8 cellular contexts compared by ENCODE assay signal in the genomic region with DNA sequence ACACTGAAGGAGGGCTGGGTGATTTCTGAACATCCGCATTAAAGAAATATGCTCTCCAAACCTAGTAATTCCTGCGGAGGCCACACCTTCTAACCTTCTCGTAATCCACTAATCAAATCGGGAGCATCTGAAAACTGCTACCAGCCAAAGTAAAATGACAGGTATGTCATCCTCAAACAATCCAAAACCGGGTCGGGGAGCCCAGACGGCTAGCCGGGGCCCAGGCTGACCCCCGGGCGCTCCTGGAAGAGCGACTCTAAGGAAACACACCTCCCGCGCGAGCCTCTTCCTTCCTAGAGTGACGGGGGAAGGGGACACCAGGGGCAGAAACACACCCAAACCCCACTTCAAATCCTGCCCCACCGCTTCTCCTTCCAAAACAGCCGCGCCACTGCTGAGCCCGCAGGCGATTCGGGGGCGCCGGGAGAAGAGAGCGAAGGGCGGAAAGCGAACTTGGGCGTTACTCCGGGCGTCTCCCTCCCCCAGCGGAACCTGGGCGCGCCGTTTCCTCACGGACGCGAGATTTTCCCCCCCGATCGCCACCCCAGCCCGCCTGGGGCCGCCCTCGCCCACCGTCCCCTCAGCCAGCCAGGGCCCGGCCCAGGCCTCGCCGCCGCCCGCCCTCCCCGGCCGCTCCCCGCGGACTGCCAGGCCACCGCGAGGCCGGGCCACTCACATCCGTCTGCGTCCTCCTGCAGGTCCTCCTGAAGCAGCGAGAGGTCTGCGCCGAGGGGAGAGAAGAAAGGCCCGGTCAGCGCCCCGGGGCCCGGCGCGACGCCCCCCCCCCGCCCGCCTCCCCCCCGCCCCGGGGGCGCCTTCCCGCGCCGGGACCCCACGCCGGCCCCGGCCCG. TPM values are rescaled to one million over a fixed set of nuclear protein-coding genes. Genes with fewer than 3 reads are reported as not detected.
DNase-seq lines count a peak whose midpoint lies in the region; ATAC-seq, FAIRE-seq and TF ChIP-seq lines count a peak whose summit lies in the region.

No MANE protein-coding gene starts in this region.

- H3K4me1 Mint-ChIP-seq in H9 (peaks cover 42 to 45% of the 10 kb centered on the region in 2 experiments), WTC11 (peaks cover 50% of the 10 kb centered on the region)

- H3K4me3 ChIP-seq in MM.1S (ENCODE audit: low read length) (peak overlapping the region; percentile 87), kidney (ENCODE audit: low read length in 2 of 2) (peak overlapping the region; percentile 73 to 77)

- peak; percentile 70 for DNase-seq in GM10266 (ENCODE audit: extremely low spot score)
- peak; percentile 64 for DNase-seq in H9
- DNase-seq in MM.1S: peak; percentile 40
- DNase-seq in WTC11 (ENCODE audit: low spot score): peak; percentile 54
- DNase-seq in central memory CD4-positive, alpha-beta T cell: peak; percentile 21
- peak; percentile 89 for DNase-seq in kidney
- DNase-seq in stimulated activated CD4-positive, alpha-beta T cell treated with anti-CD3 and anti-CD28 coated beads, Interleukin-12 subunit alpha, Interleukin-12 subunit beta, amount 100 ng/mL, for 24 hours (ENCODE audit: low read depth in 2 of 2): peak; percentile 22 to 25
- no peak for DNase-seq in NCI-H187 treated with DMSO at 0.1 percent for 48 hours (lab: John Stamatoyannopoulos, UW)

- H3K9me3 ChIP-seq in H9 (ENCODE audit: control insufficient read depth, low read depth, low read length) (no peaks in the 10 kb centered on the region), MM.1S (replicated peaks; ENCODE audit: insufficient read depth, low read length) (no peaks in the 10 kb centered on the region), kidney (ENCODE audit: control insufficient read depth in 1 of 2, low read length in 2 of 2) (no peaks in the 10 kb centered on the region)

- peak overlapping the region; percentile 89 for H3K18ac ChIP-seq in H9 (ENCODE audit: insufficient read length, low read depth, low read length)

- no peak overlapping the region for H2AFZ ChIP-seq in H9 (ENCODE audit: low read length)
- H2AFZ ChIP-seq in MM.1S (ENCODE audit: low read length): peak overlapping the region; percentile 72

- CTCF ChIA-PET in WTC11 (lab: Charles Lee): interaction anchor here (0.5 kb wide), 1 partner anchor 14 kb away, joined by 4 read pairs; no protein-coding TSS in a partner anchor

- H3K9me3 Mint-ChIP-seq in H9: no peaks in the 10 kb centered on the region; a peak in 1 of 5 replicates
- no peaks in the 10 kb centered on the region for H3K9me3 Mint-ChIP-seq in WTC11

- H4K20me1 ChIP-seq in H9 (ENCODE audit: control insufficient read depth, insufficient read depth, insufficient read length) (no peaks in the 10 kb centered on the region), MM.1S (ENCODE audit: insufficient read depth, low read length) (no peaks in the 10 kb centered on the region)

- H2BK20ac ChIP-seq in H9 (ENCODE audit: low read depth, low read length, poor library complexity, severe bottlenecking): no peak overlapping the region

- H3T11ph ChIP-seq in H9 (ENCODE audit: low read length): no peak overlapping the region

- H3K79me2 ChIP-seq in H9 (ENCODE audit: insufficient read depth, low read length): peaks cover 16% of the 10 kb centered on the region
- H3K79me2 ChIP-seq in MM.1S (ENCODE audit: low read length): peaks cover 49% of the 10 kb centered on the region

- H4K8ac ChIP-seq in H9 (replicated peaks; ENCODE audit: insufficient read length, low read depth, low read length): no peak overlapping the region

- POLR2A ChIA-PET in WTC11 (lab: Charles Lee): no interaction called here

- peak; percentile 42 for ATAC-seq in WTC11

- H3K79me1 ChIP-seq in H9 (ENCODE audit: insufficient read depth, low read depth, low read length, poor library complexity, severe bottlenecking): peaks cover 2% of the 10 kb centered on the region

- H2AK5ac ChIP-seq in H9 (ENCODE audit: insufficient read length, low read length): no peak overlapping the region

- no peak overlapping the region for H3K4ac ChIP-seq in H9 (ENCODE audit: low read depth, low read length)

- H3K27me3 Mint-ChIP-seq in H9 (ENCODE audit: low read depth) (no peaks in the 10 kb centered on the region), WTC11 (ENCODE audit: low read depth) (no peaks in the 10 kb centered on the region)

- H3K4me3 Mint-ChIP-seq in H9: peak overlapping the region; percentile 88 to 90
- peak overlapping the region; percentile 89 for H3K4me3 Mint-ChIP-seq in WTC11

- intact Hi-C loops in kidney (cut with DNase I): no loop called here

- H3K36me3 Mint-ChIP-seq in H9 (ENCODE audit: insufficient read depth in 1 of 3, low read depth in 3 of 3) (peaks cover 14 to 16% (median 15%) of the 10 kb centered on the region in 3 experiments; a peak in 6 of 7 replicates), WTC11 (peaks cover 13% of the 10 kb centered on the region)

- no peak overlapping the region for H2BK120ac ChIP-seq in H9 (ENCODE audit: low read depth, low read length, poor library complexity, severe bottlenecking)

- H3K27me3 ChIP-seq in H9 (ENCODE audit: insufficient read depth, low read length) (no peaks in the 10 kb centered on the region), MM.1S (replicated peaks; ENCODE audit: insufficient read depth, low read length) (no peaks in the 10 kb centered on the region)

- H3K27ac ChIP-seq in H9 (ENCODE audit: insufficient read length, low read depth, low read length): no peak overlapping the region
- H3K27ac ChIP-seq in MM.1S (ENCODE audit: low read length): peak overlapping the region; percentile 26; the same call in 1 of the 2 replicates
- H3K27ac ChIP-seq in kidney (ENCODE audit: low read depth in 2 of 2, low read length in 2 of 2): peak overlapping the region; percentile 81 to 85

- peaks cover 22% of the 10 kb centered on the region for H3F3A ChIP-seq in MM.1S (ENCODE audit: insufficient read depth, low read length)

- H3K4me1 ChIP-seq in H9 (ENCODE audit: insufficient read depth, low read length) (peaks cover 5% of the 10 kb centered on the region; the same call in 1 of the 2 replicates), MM.1S (ENCODE audit: low read length) (peaks cover 8% of the 10 kb centered on the region; the same call in 1 of the 2 replicates), kidney (ENCODE audit: control insufficient read depth in 1 of 2, insufficient read depth in 1 of 2, low read depth in 1 of 2, low read length in 2 of 2) (peaks cover 2 to 19% of the 10 kb centered on the region in 2 donors)

- no peak overlapping the region for H4K91ac ChIP-seq in H9 (ENCODE audit: insufficient read length, low read depth, low read length)

- H2BK5ac ChIP-seq in H9 (ENCODE audit: insufficient read length, low read length): no peak overlapping the region

- H3K14ac ChIP-seq in H9 (ENCODE audit: insufficient read depth, low read length): peak overlapping the region; percentile 94

- H3K36me3 ChIP-seq in MM.1S (replicated peaks; ENCODE audit: insufficient read depth, low read length) (no peaks in the 10 kb centered on the region), kidney (ENCODE audit: control insufficient read depth in 1 of 2, insufficient read depth in 2 of 2, low read length in 2 of 2) (no peaks in the 10 kb centered on the region)

- WGBS in H9 (ENCODE audit: extremely low coverage, insufficient read length, low lambda C conversion rate): no CpG with 5 or more reads among the region's 78 CpGs

- no peaks in the 10 kb centered on the region for H3K9me2 ChIP-seq in MM.1S (replicated peaks; ENCODE audit: insufficient read depth, low read length)

- no peak overlapping the region for H3K56ac ChIP-seq in H9 (ENCODE audit: insufficient read length, low read depth, low read length)

- peak overlapping the region; percentile 77 for H3K9ac ChIP-seq in H9 (ENCODE audit: extremely low read depth, insufficient read length, low read length)
- peak overlapping the region; percentile 56; the same call in 1 of the 2 replicates for H3K9ac ChIP-seq in MM.1S (ENCODE audit: low read length)
- peak overlapping the region; percentile 26 to 75 for H3K9ac ChIP-seq in kidney (ENCODE audit: low read length in 2 of 2)

- no peak overlapping the region for H2BK12ac ChIP-seq in H9 (ENCODE audit: insufficient read length, low read depth, low read length)

- H3K23ac ChIP-seq in H9 (ENCODE audit: insufficient read length, low read depth, low read length): no peak overlapping the region

- H3K27ac Mint-ChIP-seq in H9 (peak overlapping the region; percentile 62 to 96 (median 83); a peak in 5 of 7 replicates), WTC11 (peak overlapping the region; percentile 44)

- H4K5ac ChIP-seq in H9 (ENCODE audit: insufficient read length, low read depth, low read length): no peak overlapping the region

- TF ChIP-seq CTCF in GM10266 (IDR thresholded peaks at IDR 0.05; ENCODE audit: control insufficient read depth, insufficient read depth, low read depth, missing control alignments): peak; percentile 19
- no peak for TF ChIP-seq CTCF in H9 (conservative IDR thresholded peaks at IDR 0.05)
- no peak for TF ChIP-seq CTCF in MM.1S (IDR thresholded peaks at IDR 0.05; ENCODE audit: low read length)
- no peak for TF ChIP-seq CTCF in WTC11 (IDR thresholded peaks at IDR 0.05)
- TF ChIP-seq CTCF in kidney (IDR thresholded peaks at IDR 0.05; ENCODE audit: borderline replicate concordance, extremely low read depth, insufficient read depth): no peak

- FAIRE-seq in kidney (lab: Jason Lieb, UNC): no peak

- H3K4me2 ChIP-seq in H9 (ENCODE audit: insufficient read depth, insufficient read length, low read length) (peak overlapping the region; percentile 76), MM.1S (ENCODE audit: low read depth, low read length) (peak overlapping the region; percentile 62; the same call in 1 of the 2 replicates)

- H3K23me2 ChIP-seq in H9 (ENCODE audit: insufficient read length, low read depth, low read length, poor library complexity, severe bottlenecking): no peaks in the 10 kb centered on the region

- H2BK15ac ChIP-seq in H9 (ENCODE audit: low read depth, low read length): no peak overlapping the region

TF ChIP-seq in WTC11, 78 proteins besides CTCF, POLR2A, EP300 and RAD21 (continues in another document):
- TF ChIP-seq, protein P1, sequence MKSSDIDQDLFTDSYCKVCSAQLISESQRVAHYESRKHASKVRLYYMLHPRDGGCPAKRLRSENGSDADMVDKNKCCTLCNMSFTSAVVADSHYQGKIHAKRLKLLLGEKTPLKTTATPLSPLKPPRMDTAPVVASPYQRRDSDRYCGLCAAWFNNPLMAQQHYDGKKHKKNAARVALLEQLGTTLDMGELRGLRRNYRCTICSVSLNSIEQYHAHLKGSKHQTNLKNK (CRISPR knock-in tag; IDR thresholded peaks at IDR 0.05): no peak
- TF ChIP-seq FOXP1 (CRISPR knock-in tag; IDR thresholded peaks at IDR 0.05; ENCODE audit: borderline replicate concordance) (0 out of 2 replicates have a peak, but pooled peaks have one; percentile 8), FOXK1 (CRISPR knock-in tag; IDR thresholded peaks at IDR 0.05) (peak; percentile 31; the same call in 1 of the 2 replicates)

RNA-seq across cellular contexts. Expression of a gene that starts 0.6 kb away (rescaled TPM):
- total RNA-seq in H9 (2021): 97.5 and 106 TPM in 2 replicates
- 71.1 to 78.7 TPM (median 77.0 TPM) in 3 replicates for total RNA-seq in WTC11 (2021)
- total RNA-seq in kidney: 122 TPM
- polyA plus RNA-seq in kidney (ENCODE audit: insufficient read depth, low read depth, low replicate concordance): 23.9 TPM
